ENCODE assay signal across 27 cellular contexts in genomic region chr1:235992868-235993267, GRCh38.
"Had no signal": no experiment of that assay in that cellular context is flagged by ENCODE, and none has a peak within 500 bp of the region (broad histone marks: within the 10 kb centered on the region; RNA-seq: fewer than 3 reads in every experiment).

No MANE protein-coding gene starts in this region.

- H3K36me3 Mint-ChIP-seq: natural killer cell had no signal

- H3K36me3 ChIP-seq: neutrophil had no signal

- H3K4me3 Mint-ChIP-seq: mesothelial cell of epicardium; naive B cell; natural killer cell; stimulated activated naive B cell treated with anti-CD40 and anti-IgM and Interleukin-4, amounts not matched to agents 10 μg/mL and 1 μg/mL and 100 μg/mL, for 72 hours had no signal

- ATAC-seq: left cardiac atrium; lower lobe of right lung; natural killer cell; psoas muscle; stimulated activated naive B cell treated with anti-CD40 and anti-IgM and Interleukin-4, amounts not matched to agents 10 μg/mL and 1 μg/mL and 100 μg/mL, for 72 hours; stimulated activated naive CD8-positive, alpha-beta T cell treated with anti-CD3 and anti-CD28 coated beads, Interleukin-15, Interleukin-2, amounts not matched to agents 100 U/mL and 50 U/mL, for 24 hours; upper lobe of right lung had no signal

- H3K27ac Mint-ChIP-seq: mesothelial cell of epicardium; naive B cell; natural killer cell; stimulated activated naive B cell treated with anti-CD40 and anti-IgM and Interleukin-4, amounts not matched to agents 10 μg/mL and 1 μg/mL and 100 μg/mL, for 72 hours had no signal

- H3K27me3 ChIP-seq: right lobe of liver, stomach, testis, thyroid gland, transverse colon, upper lobe of right lung had no signal

- H3K27ac ChIP-seq: lower lobe of right lung, neutrophil, parathyroid adenoma, psoas muscle, right lobe of liver, skin epidermis, testis, thyroid gland, transverse colon, upper lobe of right lung had no signal

- H3K79me2 ChIP-seq: parathyroid adenoma had no signal

- H3K4me1 Mint-ChIP-seq: mesothelial cell of epicardium, naive B cell, natural killer cell had no signal

- H3K9me3 ChIP-seq: neutrophil, psoas muscle, right lobe of liver, stomach, testis, thyroid gland, transverse colon, upper lobe of right lung had no signal

- DNase-seq: hippocampal formation; kidney glomerular epithelial cell; left cardiac atrium; lower lobe of right lung; mesendoderm; naive B cell; natural killer cell; occipital lobe; psoas muscle; right lobe of liver; stimulated activated CD4-positive, alpha-beta T cell treated with anti-CD3 and anti-CD28 coated beads, Interleukin-12 subunit alpha, Interleukin-12 subunit beta, amount 100 ng/mL, for 4 hours; stimulated activated CD4-positive, alpha-beta T cell treated with anti-CD3 and anti-CD28 coated beads, Interleukin-15, amount 100 ng/mL, for 24 hours; stimulated activated CD4-positive, alpha-beta T cell treated with anti-CD3 and anti-CD28 coated beads, Interleukin-2, amount 100 ng/mL, for 24 hours; stimulated activated CD4-positive, alpha-beta T cell treated with anti-CD3 and anti-CD28 coated beads, Interleukin-4, amount 100 ng/mL, for 1 hour; stimulated activated naive B cell treated with anti-CD40 and anti-IgM and Interleukin-4, amounts not matched to agents 10 μg/mL and 1 μg/mL and 100 μg/mL, for 72 hours; stimulated activated naive CD8-positive, alpha-beta T cell treated with anti-CD3 and anti-CD28 coated beads, Interleukin-15, Interleukin-2, amounts not matched to agents 100 U/mL and 50 U/mL, for 24 hours; stomach; testis; thyroid gland; transverse colon; upper lobe of right lung had no signal

- H2AFZ ChIP-seq: parathyroid adenoma had no signal

- H3K4me1 ChIP-seq: lower lobe of right lung, parathyroid adenoma, psoas muscle, right lobe of liver, stomach, testis, thyroid gland, transverse colon, upper lobe of right lung had no signal

- H3K4me3 ChIP-seq: lower lobe of right lung, psoas muscle, right lobe of liver, skin epidermis, stomach, testis, thyroid gland, transverse colon, upper lobe of right lung had no signal

- H3K9ac ChIP-seq: parathyroid adenoma had no signal

- FAIRE-seq: keratinocyte, urothelium cell line had no signal
